8 cellular contexts compared by ENCODE assay signal in genomic region chr10:70145166-70145665, GRCh38. TPM values are rescaled to one million over a fixed set of nuclear protein-coding genes. Genes with fewer than 3 reads are reported as not detected.
DNase-seq lines count a peak whose midpoint lies in the region; ATAC-seq and TF ChIP-seq lines count a peak whose summit lies in the region.

No MANE protein-coding gene starts in this region.

- TF ChIP-seq POLR2A in ovary (IDR thresholded peaks at IDR 0.05), result peak; percentile 22

- peak overlapping the region; percentile 79 for H3K4me3 ChIP-seq in OCI-LY1 (ENCODE audit: low read depth, low read length, poor library complexity, severe bottlenecking)
- peak overlapping the region; percentile 77 for H3K4me3 ChIP-seq in epithelial cell of esophagus (ENCODE audit: low read length)
- peak overlapping the region; percentile 49 for H3K4me3 ChIP-seq in ovary

- peak overlapping the region; percentile 95 for H3K9ac ChIP-seq in OCI-LY1 (ENCODE audit: low read length)

- H3K27me3 ChIP-seq in OCI-LY1 (ENCODE audit: insufficient read depth, low read length) (no peaks in the 10 kb centered on the region), ovary (no peaks in the 10 kb centered on the region)

- 0 out of 2 replicates have a peak, but pooled peaks cover 6% of the 10 kb centered on the region for H3F3A ChIP-seq in OCI-LY1 (ENCODE audit: insufficient read depth, low read length)

- H3K36me3 ChIP-seq in OCI-LY1 (ENCODE audit: insufficient read depth, low read length) (peaks cover 7% of the 10 kb centered on the region), ovary (no peaks in the 10 kb centered on the region)

- no peaks in the 10 kb centered on the region for H3K9me2 ChIP-seq in OCI-LY1 (ENCODE audit: low read depth, low read length)

- no peak overlapping the region for H2AFZ ChIP-seq in OCI-LY1 (ENCODE audit: low read length)

- peak; percentile 11 for DNase-seq in EH (ENCODE audit: low read depth)
- peak; percentile 13 for DNase-seq in epithelial cell of esophagus (ENCODE audit: low read depth)
- DNase-seq in ovary, result peak in 3 of 5 donors; percentile 44 to 58 (median 56)
- no peak for DNase-seq in DMS114 treated with DMSO at 0.1 percent for 48 hours (lab: John Stamatoyannopoulos, UW; ENCODE audit: unreplicated experiment)
- no peak for DNase-seq in dermis blood vessel endothelial cell
- no peak for DNase-seq in activated effector memory CD4-positive, alpha-beta T cell treated with anti-CD3 and anti-CD28 coated beads, Interleukin-2, amount 50 U/mL, for 16 hours

- ATAC-seq in GM21529 (IDR thresholded peaks at IDR 0.05; ENCODE audit: unreplicated experiment), result peak; percentile 5

- H3K27ac ChIP-seq in OCI-LY1 (ENCODE audit: low read depth, low read length, poor library complexity, severe bottlenecking) (peak overlapping the region; percentile 37), ovary (peak overlapping the region; percentile 30 to 91)

- 6 to 16% (median 8%) methylated on average over 14 to 28 of the region's 28 CpGs for WGBS in ovary, 3 donors

- no peak for TF ChIP-seq EP300 in ovary (IDR thresholded peaks at IDR 0.05)

- no peaks in the 10 kb centered on the region for H3K9me3 ChIP-seq in OCI-LY1 (ENCODE audit: low read length)
- H3K9me3 ChIP-seq in ovary, result no peaks in the 10 kb centered on the region

- H3K4me1 ChIP-seq in OCI-LY1 (ENCODE audit: insufficient read depth, low read length, severe bottlenecking), result peaks cover 24% of the 10 kb centered on the region
- H3K4me1 ChIP-seq in ovary (ENCODE audit: insufficient read depth), result peaks cover 10% of the 10 kb centered on the region

- no peaks in the 10 kb centered on the region for H3K79me2 ChIP-seq in OCI-LY1 (ENCODE audit: insufficient read depth, low read length)

- TF ChIP-seq CTCF in OCI-LY1 (IDR thresholded peaks at IDR 0.05; ENCODE audit: low read length) (no peak), epithelial cell of esophagus (IDR thresholded peaks at IDR 0.05; ENCODE audit: insufficient read depth, low read depth, low read length, missing control alignments) (no peak), ovary (IDR thresholded peaks at IDR 0.05) (no peak)

- H4K20me1 ChIP-seq in OCI-LY1 (ENCODE audit: insufficient read depth, low read length), result no peaks in the 10 kb centered on the region

- intact Hi-C loops in ovary (cut with DNase I), result no loop called here

- H3K4me2 ChIP-seq in OCI-LY1 (ENCODE audit: low read length), result peak overlapping the region; percentile 71

RNA-seq across cellular contexts. Expression of gene TYSND1, which starts 1.3 kb away (rescaled TPM):
- total RNA-seq in ovary (10 to 100 TPM; 10.1 to 12.4 (median 12.2) TPM), dermis blood vessel endothelial cell (6.8 and 7.1 TPM in 2 replicates)
- 1 to 10 TPM; 3.5 to 6.9 TPM for polyA plus RNA-seq in ovary

RNA-seq across cellular contexts. Expression of gene AIFM2, which starts 12.6 kb away (rescaled TPM):
- total RNA-seq in ovary, result 10 to 100 TPM in 2 of 7 donors, 1 to 10 TPM in 5; 6.2 to 13.9 (median 8.2) TPM
- polyA plus RNA-seq in ovary, result 1 to 10 TPM; 5.7 to 6.9 TPM
- 0.85 and 3.0 TPM in 2 replicates for total RNA-seq in dermis blood vessel endothelial cell

RNA-seq across cellular contexts. Expression of gene SAR1A, which starts 25.1 kb away (rescaled TPM):
- total RNA-seq in ovary (100 to 1,000 TPM in 4 of 7 donors, 10 to 100 TPM in 3; 53.9 to 125 (median 105) TPM), dermis blood vessel endothelial cell (114 and 168 TPM in 2 replicates)
- polyA plus RNA-seq in ovary, result 10 to 100 TPM; 38.3 to 60.9 TPM

Comparison
In these comparisons a context has a peak if more than half of its experiments do, and no peak if none do; other contexts are left out.
1. DNase-seq: peak in EH (single experiment), epithelial cell of esophagus (single experiment) and ovary (3 of 5); none in DMS114 treated with DMSO at 0.1 percent for 48 hours (single experiment), dermis blood vessel endothelial cell (single experiment) and activated effector memory CD4-positive, alpha-beta T cell treated with anti-CD3 and anti-CD28 coated beads, Interleukin-2, amount 50 U/mL, for 16 hours (single experiment).
2. Peak in every context shown above with its lines, with median percentiles within 50 percentile points of each other: H3K4me3 ChIP-seq.